Comparison of ENCODE assay signal across 8 cellular contexts in genomic region chr2:196926562-196927317, GRCh38. TPM values are rescaled to one million over a fixed set of nuclear protein-coding genes. Genes with fewer than 3 reads are reported as not detected.
DNase-seq lines count a peak whose midpoint lies in the region; ATAC-seq and TF ChIP-seq lines count a peak whose summit lies in the region.

PGAP1 (minus strand) TSS chr2:196926707; CDS start chr2:196926616, 91 bp downstream.

- H3K27ac Mint-ChIP-seq in naive thymus-derived CD4-positive, alpha-beta T cell = peak within 1 kb of the TSS; percentile 90 to 97 (median 94)
- peak within 1 kb of the TSS; percentile 93 for H3K27ac Mint-ChIP-seq in stimulated activated naive B cell treated with anti-CD40 and anti-IgM and Interleukin-4, amounts not matched to agents 10 μg/mL and 1 μg/mL and 100 μg/mL, for 72 hours

- intact Hi-C loops in naive thymus-derived CD4-positive, alpha-beta T cell (cut with micrococcal nuclease) = loop anchor here (1.0 to 10.0 kb wide), 16 partner anchors 9 to 779 kb away; partner anchors contain the start of genes GTF3C3 (in 2 of the 2), MARS2 (in 2 of the 2), CCDC150 (in 1 of the 2) and HSPD1 (in 1 of the 2)

- H4K20me1 ChIP-seq in DND-41 (ENCODE audit: insufficient read depth, low read length) = no peaks in the 10 kb centered on the region
- H4K20me1 ChIP-seq in fibroblast of lung (ENCODE audit: control insufficient read depth, extremely low read depth, insufficient read depth, low read length) = no peaks in the 10 kb centered on the region

- H3K27me3 ChIP-seq in DND-41 (ENCODE audit: insufficient read depth, low read length, poor library complexity) (no peaks in the 10 kb centered on the region), Peyer's patch (no peaks in the 10 kb centered on the region), fibroblast of lung (ENCODE audit: control insufficient read depth, insufficient read depth, low read length) (no peaks in the 10 kb centered on the region)
- no peaks in the 10 kb centered on the region for H3K27me3 ChIP-seq in naive thymus-derived CD4-positive, alpha-beta T cell (ENCODE audit: control insufficient read depth in 2 of 2, insufficient read depth in 2 of 2, low read length in 2 of 2)

- H3K4me1 ChIP-seq in DND-41 (ENCODE audit: insufficient read depth, low read length) (peaks cover 35% of the 10 kb centered on the region), Peyer's patch (peaks cover 0 to 4% (median 0%) of the 10 kb centered on the region in 4 donors), fibroblast of lung (ENCODE audit: control insufficient read depth, extremely low read depth, insufficient read depth, low read length) (peaks cover 2% of the 10 kb centered on the region)
- H3K4me1 ChIP-seq in naive thymus-derived CD4-positive, alpha-beta T cell (ENCODE audit: control insufficient read depth in 2 of 2, insufficient read depth in 2 of 2, low read length in 2 of 2) = peaks cover 4 to 6% of the 10 kb centered on the region in 2 donors

- ATAC-seq in DND-41 (ENCODE audit: insufficient read depth, low read depth) = peak; percentile 80
- peak; percentile 90 for ATAC-seq in GM21825 (IDR thresholded peaks at IDR 0.05; ENCODE audit: unreplicated experiment)
- ATAC-seq in naive thymus-derived CD4-positive, alpha-beta T cell = peak; percentile 89
- ATAC-seq in stimulated activated naive B cell treated with anti-CD40 and anti-IgM and Interleukin-4, amounts not matched to agents 10 μg/mL and 1 μg/mL and 100 μg/mL, for 72 hours (replicated peaks) = peak; percentile 93 to 94

- no peaks in the 10 kb centered on the region for H3K9me3 ChIP-seq in DND-41 (ENCODE audit: insufficient read depth, low read length, severe bottlenecking)
- H3K9me3 ChIP-seq in KOPT-K1 (ENCODE audit: insufficient read depth, low read length, poor library complexity, severe bottlenecking) = no peaks in the 10 kb centered on the region
- no peaks in the 10 kb centered on the region for H3K9me3 ChIP-seq in Peyer's patch
- no peaks in the 10 kb centered on the region for H3K9me3 ChIP-seq in fibroblast of lung (ENCODE audit: control insufficient read depth, insufficient read depth, low read depth, low read length)
- H3K9me3 ChIP-seq in naive thymus-derived CD4-positive, alpha-beta T cell (ENCODE audit: control insufficient read depth in 2 of 3, low read length in 3 of 3) = no peaks in the 10 kb centered on the region

- peaks cover 0 to 2% (median 0%) of the 10 kb centered on the region in 5 donors for H3K27me3 Mint-ChIP-seq in naive thymus-derived CD4-positive, alpha-beta T cell
- no peaks in the 10 kb centered on the region for H3K27me3 Mint-ChIP-seq in stimulated activated naive B cell treated with anti-CD40 and anti-IgM and Interleukin-4, amounts not matched to agents 10 μg/mL and 1 μg/mL and 100 μg/mL, for 72 hours

- H3K27ac ChIP-seq in DND-41 (ENCODE audit: low read length) (peak within 1 kb of the TSS; percentile 92), KOPT-K1 (ENCODE audit: low read depth, low read length, poor library complexity, severe bottlenecking) (peak within 1 kb of the TSS; percentile 84), Peyer's patch (peak within 1 kb of the TSS; percentile 76 to 93 (median 84)), fibroblast of lung (ENCODE audit: insufficient read depth, low read length) (peak within 1 kb of the TSS; percentile 92)
- H3K27ac ChIP-seq in naive thymus-derived CD4-positive, alpha-beta T cell (ENCODE audit: low read depth, low read length) = peak within 1 kb of the TSS; percentile 79

- POLR2A ChIA-PET in naive thymus-derived CD4-positive, alpha-beta T cell (lab: Charles Lee) = interaction anchor here (0.7 to 3.1 kb wide), 5 partner anchors 8 to 127 kb away, joined by 3 to 16 read pairs (median 5); partner anchors contain the start of gene GTF3C3

- H3K36me3 ChIP-seq in DND-41 (ENCODE audit: insufficient read depth, low read length) (no peaks in the 10 kb centered on the region), KOPT-K1 (ENCODE audit: insufficient read depth, low read length) (no peaks in the 10 kb centered on the region), Peyer's patch (no peaks in the 10 kb centered on the region), fibroblast of lung (ENCODE audit: control insufficient read depth, insufficient read depth, low read length) (no peaks in the 10 kb centered on the region)
- H3K36me3 ChIP-seq in naive thymus-derived CD4-positive, alpha-beta T cell (ENCODE audit: control insufficient read depth in 2 of 3, insufficient read depth in 3 of 3, low read length in 3 of 3) = peaks cover 0 to 13% (median 0%) of the 10 kb centered on the region in 3 experiments

- H3K9ac ChIP-seq in DND-41 (ENCODE audit: low read depth, low read length) (peak within 1 kb of the TSS; percentile 70), fibroblast of lung (ENCODE audit: insufficient read depth, low read length) (peak within 1 kb of the TSS; percentile 64)

- peaks cover 0 to 15% (median 0%) of the 10 kb centered on the region in 5 donors for H3K36me3 Mint-ChIP-seq in naive thymus-derived CD4-positive, alpha-beta T cell
- H3K36me3 Mint-ChIP-seq in stimulated activated naive B cell treated with anti-CD40 and anti-IgM and Interleukin-4, amounts not matched to agents 10 μg/mL and 1 μg/mL and 100 μg/mL, for 72 hours = no peaks in the 10 kb centered on the region

- peak; percentile 71 to 81 for TF ChIP-seq POLR2A in Peyer's patch (IDR thresholded peaks at IDR 0.05)

- peaks cover 47% of the 10 kb centered on the region for H3K79me2 ChIP-seq in DND-41 (ENCODE audit: insufficient read depth, low read length)
- H3K79me2 ChIP-seq in fibroblast of lung (ENCODE audit: control insufficient read depth, insufficient read depth, low read length) = peaks cover 27% of the 10 kb centered on the region

- H3K4me1 Mint-ChIP-seq in naive thymus-derived CD4-positive, alpha-beta T cell = peaks cover 22 to 43% (median 39%) of the 10 kb centered on the region in 7 donors
- H3K4me1 Mint-ChIP-seq in stimulated activated naive B cell treated with anti-CD40 and anti-IgM and Interleukin-4, amounts not matched to agents 10 μg/mL and 1 μg/mL and 100 μg/mL, for 72 hours = peaks cover 8 to 26% of the 10 kb centered on the region in 2 donors

- CTCF ChIA-PET in naive thymus-derived CD4-positive, alpha-beta T cell (lab: Charles Lee) = interaction anchor here (0.7 kb wide), 1 partner anchor 9 kb away, joined by 4 read pairs; no protein-coding TSS in a partner anchor

- DNase-seq in DND-41 (peak; percentile 84), Peyer's patch (peak; percentile 81 to 93 (median 92)), fibroblast of lung (ENCODE audit: low read depth in 2 of 2) (peak; percentile 86 to 92)
- peak; percentile 65 to 78 for DNase-seq in activated T-helper 1 cell treated with anti-CD3 and anti-CD28 coated beads, Interleukin-2, amount 50 U/mL, for 16 hours (ENCODE audit: low read depth in 1 of 2, low spot score in 1 of 2)
- peak; percentile 66 to 95 (median 72) for DNase-seq in naive thymus-derived CD4-positive, alpha-beta T cell
- peak; percentile 84 for DNase-seq in stimulated activated naive B cell treated with anti-CD40 and anti-IgM and Interleukin-4, amounts not matched to agents 10 μg/mL and 1 μg/mL and 100 μg/mL, for 72 hours

- no peaks in the 10 kb centered on the region for H3K9me3 Mint-ChIP-seq in naive thymus-derived CD4-positive, alpha-beta T cell
- H3K9me3 Mint-ChIP-seq in stimulated activated naive B cell treated with anti-CD40 and anti-IgM and Interleukin-4, amounts not matched to agents 10 μg/mL and 1 μg/mL and 100 μg/mL, for 72 hours = no peaks in the 10 kb centered on the region

- peak within 1 kb of the TSS; percentile 74 to 82 for H3K4me3 ChIP-seq in DND-41 (ENCODE audit: low read depth in 1 of 2, low read length in 2 of 2)
- peak within 1 kb of the TSS; percentile 58 to 90 (median 78) for H3K4me3 ChIP-seq in Peyer's patch
- H3K4me3 ChIP-seq in fibroblast of lung (replicated peaks in 1 of 4; ENCODE audit: control extremely low read depth in 1 of 4, insufficient read depth in 1 of 4, low read depth in 3 of 4, low read length in 4 of 4) = peak within 1 kb of the TSS; percentile 72 to 90 (median 82)
- peak within 1 kb of the TSS; percentile 91 for H3K4me3 ChIP-seq in naive thymus-derived CD4-positive, alpha-beta T cell (ENCODE audit: low read length)

- TF ChIP-seq CTCF in DND-41 (IDR thresholded peaks at IDR 0.05; ENCODE audit: borderline replicate concordance, extremely low read depth, low read length, poor library complexity, severe bottlenecking) (no peak), Peyer's patch (IDR thresholded peaks at IDR 0.05) (no peak), fibroblast of lung (conservative IDR thresholded peaks at IDR 0.05 in 1 of 2, IDR thresholded peaks at IDR 0.05 in 1 of 2; ENCODE audit: low read depth in 1 of 2, low read length in 2 of 2) (no peak)

- H3K4me2 ChIP-seq in DND-41 (ENCODE audit: insufficient read depth, low read length) (peak within 1 kb of the TSS; percentile 68), fibroblast of lung (ENCODE audit: extremely low read depth, insufficient read depth, low read length) (peak within 1 kb of the TSS; percentile 100)

- H3K4me3 Mint-ChIP-seq in naive thymus-derived CD4-positive, alpha-beta T cell = peak within 1 kb of the TSS; percentile 85 to 100 (median 96)
- H3K4me3 Mint-ChIP-seq in stimulated activated naive B cell treated with anti-CD40 and anti-IgM and Interleukin-4, amounts not matched to agents 10 μg/mL and 1 μg/mL and 100 μg/mL, for 72 hours = peak within 1 kb of the TSS; percentile 88 to 91

- H2AFZ ChIP-seq in DND-41 (ENCODE audit: low read depth, low read length) = peak within 1 kb of the TSS; percentile 84
- H2AFZ ChIP-seq in fibroblast of lung (ENCODE audit: low read length) = peak within 1 kb of the TSS; percentile 89

RNA-seq across cellular contexts. Expression of gene PGAP1, which starts in this region (rescaled TPM):
- 10 to 100 TPM; 15.7 to 41.2 (median 25.9) TPM for total RNA-seq in Peyer's patch
- 8.2 and 12.1 TPM in 2 replicates for total RNA-seq in fibroblast of lung
- polyA plus RNA-seq in fibroblast of lung = 4.3 and 7.0 TPM in 2 replicates
- polyA plus RNA-seq in fibroblast of lung (2012) = 2.0 and 4.3 TPM in 2 replicates
- polyA minus RNA-seq in fibroblast of lung (ENCODE audit: low replicate concordance) = 3.8 and 3.9 TPM in 2 replicates
- 10 to 100 TPM in 1 of 5 experiments, 1 to 10 TPM in 4; 6.0 to 48.4 (median 6.9) TPM for total RNA-seq in naive thymus-derived CD4-positive, alpha-beta T cell
- polyA plus RNA-seq in naive thymus-derived CD4-positive, alpha-beta T cell = 1 to 10 TPM; 1.6 to 2.1 TPM

Comparison
In these comparisons a context has a peak if more than half of its experiments do, and no peak if none do; other contexts are left out.
1. Peak in every context shown above with its lines: DNase-seq, ATAC-seq, H3K4me3 ChIP-seq and H3K27ac ChIP-seq.